Comparison of ENCODE assay signal across 8 cellular contexts in the genomic region with DNA sequence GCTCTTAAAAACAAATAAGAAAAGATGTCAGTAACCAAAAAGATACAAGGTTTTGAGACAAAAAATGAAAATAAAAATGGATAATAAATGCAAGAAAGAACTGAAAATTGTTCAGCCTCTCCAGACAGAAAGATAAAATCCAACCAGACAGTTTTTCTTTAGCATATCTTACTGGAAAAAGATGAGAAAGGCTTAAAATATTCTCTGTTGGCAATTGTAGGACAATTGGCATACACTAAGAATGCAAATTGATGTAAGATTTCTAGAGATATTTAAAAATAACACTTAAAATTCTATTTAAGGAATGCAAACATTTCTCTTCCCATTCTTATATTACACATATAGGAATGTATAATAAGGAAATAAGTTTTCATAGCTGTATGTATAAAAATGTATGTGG.
"Had no signal": no experiment of that assay in that cellular context is flagged by ENCODE, and none has a peak within 500 bp of the region (broad histone marks: within the 10 kb centered on the region; RNA-seq: fewer than 3 reads in every experiment).

No MANE protein-coding gene starts in this region.

- H2AFZ ChIP-seq: GM23338 had no signal

- H3K27me3 Mint-ChIP-seq: IgD-negative memory B cell had no signal

- H3K9me3 Mint-ChIP-seq: GM23338, H9 had no signal

- H3K4me3 ChIP-seq: GM23338 had no signal

- H3K27ac ChIP-seq: HL-60 had no signal

- H3K4me3 Mint-ChIP-seq: GM23338, H9, IgD-negative memory B cell had no signal

- DNase-seq: H9, HCEC 1CT had no signal

- H3K4me1 Mint-ChIP-seq: IgD-negative memory B cell had no signal

- FAIRE-seq: H1, H54, HepG2 had no signal

- H3K27ac Mint-ChIP-seq: GM23338, H9, IgD-negative memory B cell had no signal

- H3K36me3 Mint-ChIP-seq: IgD-negative memory B cell had no signal

- H3K4me2 ChIP-seq: GM23338 had no signal
